In the genomic region with DNA sequence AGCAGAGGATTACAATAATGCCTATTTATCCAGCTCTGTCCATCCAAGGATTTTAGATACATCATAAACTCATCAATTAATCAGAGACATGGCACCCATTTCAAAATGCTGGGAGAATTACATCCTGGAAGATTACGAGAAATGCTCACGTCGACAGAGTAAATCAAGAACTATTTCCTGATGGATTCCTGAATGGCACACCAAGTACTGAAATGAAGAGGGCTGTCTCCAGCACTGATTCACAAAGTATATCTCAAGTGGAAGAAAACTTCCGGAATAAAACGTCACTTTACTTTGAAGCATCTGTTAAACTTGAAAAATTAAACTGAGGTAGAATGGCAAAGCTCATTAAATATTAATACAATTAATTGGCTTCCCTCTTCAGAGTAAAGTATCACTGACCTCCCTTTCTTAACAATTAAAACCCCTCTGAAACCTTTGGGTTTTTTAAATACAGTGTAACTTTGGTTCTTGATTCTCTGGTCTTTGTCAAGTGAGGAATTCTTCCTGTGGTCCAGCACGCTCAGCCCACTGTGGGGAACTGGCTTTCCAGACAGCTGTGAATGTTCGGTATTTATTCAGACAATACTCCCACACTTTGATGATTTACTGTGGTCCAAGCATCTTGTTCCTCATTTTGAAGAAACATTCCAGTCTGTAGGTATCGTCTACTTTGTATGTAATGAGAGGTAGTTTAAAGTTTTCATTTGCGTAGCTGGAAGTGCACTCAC, we compare ENCODE assay signal across 21 cellular contexts.
A peak's percentile ranks its signal among the peaks of the same experiment; 100 is the strongest.
DNase-seq lines count a peak whose midpoint lies in the region; FAIRE-seq and TF ChIP-seq lines count a peak whose summit lies in the region.
"Had no signal": no experiment of that assay in that cellular context is flagged by ENCODE, and none has a peak within 500 bp of the region (broad histone marks: within the 10 kb centered on the region; RNA-seq: fewer than 3 reads in every experiment).

No MANE protein-coding gene starts in this region.

- no peaks in the 10 kb centered on the region for H3K9me3 Mint-ChIP-seq in mesothelial cell of epicardium

- intact Hi-C loops in left ventricle myocardium inferior (cut with micrococcal nuclease), result no loop called here
- intact Hi-C loops in kidney (cut with DNase I), result no loop called here
- intact Hi-C loops in transverse colon (cut with DNase I; ENCODE audit: low total_unique reads), result no loop called here

- no peak for TF ChIP-seq POLR2A in transverse colon (IDR thresholded peaks at IDR 0.05)

- TF ChIP-seq EP300 in transverse colon (IDR thresholded peaks at IDR 0.05; ENCODE audit: low read depth), result no peak

- H3K27me3 Mint-ChIP-seq in mesothelial cell of epicardium (ENCODE audit: low read depth), result no peaks in the 10 kb centered on the region

- no peak overlapping the region for H3K4me3 Mint-ChIP-seq in mesothelial cell of epicardium

- H3K36me3 ChIP-seq in left ventricle myocardium inferior (peaks cover 7% of the 10 kb centered on the region), right atrium auricular region (no peaks in the 10 kb centered on the region), kidney (ENCODE audit: control insufficient read depth in 1 of 2, insufficient read depth in 2 of 2, low read length in 2 of 2) (no peaks in the 10 kb centered on the region), transverse colon (no peaks in the 10 kb centered on the region)

- H3K4me1 Mint-ChIP-seq in mesothelial cell of epicardium, result peaks cover 54% of the 10 kb centered on the region

- H3K27me3 ChIP-seq in left ventricle myocardium inferior (ENCODE audit: low read depth) (no peaks in the 10 kb centered on the region), right atrium auricular region (no peaks in the 10 kb centered on the region), transverse colon (no peaks in the 10 kb centered on the region)

- no peak for TF ChIP-seq CTCF in left ventricle myocardium inferior (IDR thresholded peaks at IDR 0.05; ENCODE audit: borderline replicate concordance)
- TF ChIP-seq CTCF in right atrium auricular region (IDR thresholded peaks at IDR 0.05), result no peak
- no peak for TF ChIP-seq CTCF in mesothelial cell of epicardium (IDR thresholded peaks at IDR 0.05; ENCODE audit: unreplicated experiment)
- no peak for TF ChIP-seq CTCF in kidney (IDR thresholded peaks at IDR 0.05; ENCODE audit: borderline replicate concordance, extremely low read depth, insufficient read depth)
- TF ChIP-seq CTCF in transverse colon (IDR thresholded peaks at IDR 0.05), result no peak

- WGBS in transverse colon (ENCODE audit: low coverage in 1 of 2), 2 donors, result 93 to 94% methylated on average over 8 to 9 of the region's 9 CpGs

- no peak for FAIRE-seq in kidney (lab: Jason Lieb, UNC)
- FAIRE-seq: A204.1, H1, RCC 7860 had no signal

- in situ Hi-C loops in transverse colon (cut with MboI; ENCODE audit: low pct_ligation_motif_present in 1 of 4, low pct_unique_long_range_greater_than_20kb in 1 of 4, low sequenced_read_pairs in 3 of 4), result no loop called here

- DNase-seq in left ventricle myocardium inferior (no peak), right atrium auricular region (ENCODE audit: low spot score) (no peak), amniotic epithelial cell (ENCODE audit: low read depth) (peak; percentile 56), mesothelial cell of epicardium (ENCODE audit: low spot score in 2 of 2, unreplicated experiment in 2 of 2) (no peak), kidney (no peak), T-helper 9 cell (no peak), transverse colon (no peak)
- DNase-seq: DMS 273 treated with DMSO at 0.1 percent for 48 hours, DMS79 treated with DMSO at 0.1 percent for 48 hours, Kasumi-1, NCI-H1048, NCI-H1417 treated with DMSO at 0.1 percent for 48 hours, NCI-H187, NCI-H2227 treated with DMSO at 0.1 percent for 48 hours, NCI-H510A, NCI-H774, OCI-M1 had no signal

- H3K9me3 ChIP-seq in left ventricle myocardium inferior (replicated peaks) (no peaks in the 10 kb centered on the region), right atrium auricular region (no peaks in the 10 kb centered on the region), kidney (ENCODE audit: control insufficient read depth in 1 of 2, low read length in 2 of 2) (no peaks in the 10 kb centered on the region), transverse colon (no peaks in the 10 kb centered on the region)

- H3K27ac ChIP-seq in left ventricle myocardium inferior (replicated peaks), result peak overlapping the region; percentile 27
- H3K27ac ChIP-seq in right atrium auricular region, result peak overlapping the region in 1 of 2 donors; percentile 69
- no peak overlapping the region for H3K27ac ChIP-seq in kidney (ENCODE audit: low read depth in 2 of 2, low read length in 2 of 2)
- H3K27ac ChIP-seq in transverse colon, result no peak overlapping the region
- H3K27ac ChIP-seq: C4-2B had no signal

- peaks cover 7% of the 10 kb centered on the region for H3K36me3 Mint-ChIP-seq in mesothelial cell of epicardium

- peak overlapping the region; percentile 92 for H3K27ac Mint-ChIP-seq in mesothelial cell of epicardium

- H3K4me1 ChIP-seq in left ventricle myocardium inferior (peaks cover 34% of the 10 kb centered on the region), right atrium auricular region (peaks cover 0 to 18% of the 10 kb centered on the region in 2 donors), kidney (ENCODE audit: control insufficient read depth in 1 of 2, insufficient read depth in 1 of 2, low read depth in 1 of 2, low read length in 2 of 2) (no peaks in the 10 kb centered on the region), transverse colon (peaks cover 0 to 5% (median 0%) of the 10 kb centered on the region in 4 donors)

- H3K9ac ChIP-seq in kidney (ENCODE audit: low read length in 2 of 2), result no peak overlapping the region

- H3K4me3 ChIP-seq in left ventricle myocardium inferior (no peak overlapping the region), right atrium auricular region (no peak overlapping the region), kidney (ENCODE audit: low read length in 2 of 2) (no peak overlapping the region), transverse colon (no peak overlapping the region)
